Comparison of ENCODE assay signal across 2 cellular contexts in the genomic region with DNA sequence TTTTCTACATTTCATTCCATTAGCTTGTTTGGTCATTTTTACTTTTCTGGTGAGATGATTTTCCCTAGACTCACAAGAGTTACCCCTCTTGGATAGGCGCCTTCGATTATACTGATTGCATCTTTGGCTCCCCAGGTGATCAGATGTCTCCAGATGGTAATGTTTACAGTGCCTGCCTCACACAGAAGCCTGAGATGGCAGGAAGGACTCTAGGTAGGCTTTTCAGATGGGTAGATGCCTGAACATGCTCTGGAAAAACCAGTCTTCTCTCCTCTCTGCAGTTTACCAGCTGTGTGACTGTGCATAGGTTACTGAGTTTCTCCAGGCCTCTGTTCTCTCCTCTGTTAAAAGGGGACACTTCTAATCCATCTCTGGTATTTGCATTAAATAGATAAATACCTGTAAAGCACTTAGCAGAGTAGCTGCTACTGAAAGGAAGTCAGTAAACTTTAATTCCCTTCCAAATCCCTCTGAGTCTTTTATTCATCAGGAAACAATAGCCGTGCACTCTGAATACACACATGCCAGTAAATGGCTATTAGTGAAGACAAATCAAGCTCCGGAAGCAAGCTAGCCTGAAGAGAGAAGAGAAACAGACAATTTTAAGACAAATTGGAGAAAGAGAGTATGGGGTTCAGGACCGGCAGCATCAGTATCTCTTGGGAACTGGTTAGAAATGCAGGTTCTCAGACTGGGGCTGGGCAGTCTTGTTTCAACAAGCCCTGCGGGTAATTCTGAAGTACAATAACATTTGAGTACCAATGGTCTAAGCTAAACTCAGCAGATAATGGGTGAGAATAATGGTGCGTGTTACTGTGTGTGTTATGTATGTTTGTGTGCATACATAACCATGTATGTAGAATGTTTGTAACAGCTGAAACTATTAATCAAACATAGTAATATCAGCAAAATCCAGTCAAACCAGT.
TF ChIP-seq lines count a peak whose summit lies in the region.

No MANE protein-coding gene starts in this region.

TF ChIP-seq in GM23338, 12 proteins besides CTCF, POLR2A, EP300 and RAD21 (continued from another document):
- TF ChIP-seq ZNF114 (CRISPR knock-in tag; IDR thresholded peaks at IDR 0.05) (no peak), STAT1 (IDR thresholded peaks at IDR 0.05; ENCODE audit: unreplicated experiment) (no peak), ETS1 (IDR thresholded peaks at IDR 0.05) (no peak), EZH2 (IDR thresholded peaks at IDR 0.05; ENCODE audit: low read depth, unreplicated experiment) (no peak), ZNF331 (CRISPR knock-in tag; IDR thresholded peaks at IDR 0.05; ENCODE audit: low read depth) (no peak), JUNB (IDR thresholded peaks at IDR 0.05; ENCODE audit: unreplicated experiment) (no peak), EZH2phosphoT487 (IDR thresholded peaks at IDR 0.05; ENCODE audit: unreplicated experiment) (no peak), CREB1 (CRISPR knock-in tag; IDR thresholded peaks at IDR 0.05; ENCODE audit: low read depth) (no peak)
- TF ChIP-seq, protein P1, sequence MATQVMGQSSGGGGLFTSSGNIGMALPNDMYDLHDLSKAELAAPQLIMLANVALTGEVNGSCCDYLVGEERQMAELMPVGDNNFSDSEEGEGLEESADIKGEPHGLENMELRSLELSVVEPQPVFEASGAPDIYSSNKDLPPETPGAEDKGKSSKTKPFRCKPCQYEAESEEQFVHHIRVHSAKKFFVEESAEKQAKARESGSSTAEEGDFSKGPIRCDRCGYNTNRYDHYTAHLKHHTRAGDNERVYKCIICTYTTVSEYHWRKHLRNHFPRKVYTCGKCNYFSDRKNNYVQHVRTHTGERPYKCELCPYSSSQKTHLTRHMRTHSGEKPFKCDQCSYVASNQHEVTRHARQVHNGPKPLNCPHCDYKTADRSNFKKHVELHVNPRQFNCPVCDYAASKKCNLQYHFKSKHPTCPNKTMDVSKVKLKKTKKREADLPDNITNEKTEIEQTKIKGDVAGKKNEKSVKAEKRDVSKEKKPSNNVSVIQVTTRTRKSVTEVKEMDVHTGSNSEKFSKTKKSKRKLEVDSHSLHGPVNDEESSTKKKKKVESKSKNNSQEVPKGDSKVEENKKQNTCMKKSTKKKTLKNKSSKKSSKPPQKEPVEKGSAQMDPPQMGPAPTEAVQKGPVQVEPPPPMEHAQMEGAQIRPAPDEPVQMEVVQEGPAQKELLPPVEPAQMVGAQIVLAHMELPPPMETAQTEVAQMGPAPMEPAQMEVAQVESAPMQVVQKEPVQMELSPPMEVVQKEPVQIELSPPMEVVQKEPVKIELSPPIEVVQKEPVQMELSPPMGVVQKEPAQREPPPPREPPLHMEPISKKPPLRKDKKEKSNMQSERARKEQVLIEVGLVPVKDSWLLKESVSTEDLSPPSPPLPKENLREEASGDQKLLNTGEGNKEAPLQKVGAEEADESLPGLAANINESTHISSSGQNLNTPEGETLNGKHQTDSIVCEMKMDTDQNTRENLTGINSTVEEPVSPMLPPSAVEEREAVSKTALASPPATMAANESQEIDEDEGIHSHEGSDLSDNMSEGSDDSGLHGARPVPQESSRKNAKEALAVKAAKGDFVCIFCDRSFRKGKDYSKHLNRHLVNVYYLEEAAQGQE (IDR thresholded peaks at IDR 0.05; ENCODE audit: unreplicated experiment), result no peak
TF ChIP-seq in GM23338: peak in this region for 0.

TF ChIP-seq in endothelial cell of umbilical vein, 7 proteins besides CTCF, POLR2A, EP300 and RAD21 (continued from another document):
- TF ChIP-seq FOS (IDR thresholded peaks at IDR 0.05; ENCODE audit: borderline replicate concordance, insufficient read depth, low read length), result no peak
- TF ChIP-seq MAX (IDR thresholded peaks at IDR 0.05; ENCODE audit: insufficient read depth, insufficient read length), result no peak
- TF ChIP-seq EZH2 (IDR thresholded peaks at IDR 0.05; ENCODE audit: borderline replicate concordance, low read depth, low read length, severe bottlenecking), result no peak
- no peak for TF ChIP-seq GATA2 (IDR thresholded peaks at IDR 0.05; ENCODE audit: insufficient read depth, insufficient read length, low read depth, low read length)
- no peak for TF ChIP-seq POLR2AphosphoS5 (IDR thresholded peaks at IDR 0.05; ENCODE audit: insufficient read depth, low read depth, low read length)
- no peak for TF ChIP-seq MYC (IDR thresholded peaks at IDR 0.05; ENCODE audit: low read depth, low read length)
